8 cellular contexts compared by ENCODE assay signal in the genomic region with DNA sequence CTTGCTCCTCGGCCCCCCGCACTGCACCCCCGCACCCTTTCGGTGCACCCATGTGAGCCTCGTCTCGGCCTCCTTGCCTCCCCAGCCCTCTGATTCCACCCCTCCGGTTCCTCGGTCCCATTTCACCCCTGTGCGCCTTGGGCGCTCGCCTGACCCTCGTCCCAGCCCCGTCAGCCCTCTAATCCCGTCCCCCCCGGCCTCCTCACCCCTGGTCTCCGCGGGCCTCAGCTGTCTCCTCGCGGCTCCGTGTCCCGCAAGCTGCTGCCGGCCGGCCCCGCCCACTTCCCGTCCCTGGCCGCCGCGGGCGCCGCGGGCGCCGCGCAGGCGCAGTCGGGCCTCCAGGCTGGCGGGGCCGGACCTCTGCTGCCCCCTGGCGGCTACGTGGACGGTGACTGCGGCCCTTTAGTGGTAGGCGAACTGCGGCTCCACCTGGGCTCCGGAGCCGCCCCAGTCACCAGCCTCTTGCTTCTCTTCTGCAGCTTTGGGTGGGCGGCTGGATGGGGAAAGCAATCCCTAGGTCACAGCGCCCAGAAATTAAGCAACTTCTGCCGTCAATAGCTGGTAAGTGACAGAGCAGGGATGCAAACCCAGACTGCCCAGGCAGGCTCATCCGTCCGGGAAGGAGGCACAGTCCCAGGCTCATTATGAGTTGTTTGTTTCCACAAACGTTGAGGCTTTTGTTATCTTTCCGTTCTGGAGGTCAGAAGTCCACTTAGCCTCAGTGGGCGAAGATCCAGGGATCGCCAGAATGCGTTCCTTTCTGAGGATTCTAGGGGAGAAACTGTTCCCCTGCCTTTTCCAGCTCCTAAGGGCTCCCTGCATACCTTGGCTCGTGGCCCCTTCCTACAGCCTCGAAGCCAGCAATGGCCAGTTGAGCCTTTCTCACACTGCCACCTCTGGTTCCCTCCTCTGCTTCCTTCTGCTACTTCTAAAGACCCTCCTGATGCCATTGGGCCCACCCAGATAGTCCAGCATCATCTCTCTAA. TPM values are rescaled to one million over a fixed set of nuclear protein-coding genes. Genes with fewer than 3 reads are reported as not detected.
A peak's percentile ranks its signal among the peaks of the same experiment; 100 is the strongest.
DNase-seq lines count a peak whose midpoint lies in the region; ATAC-seq and TF ChIP-seq lines count a peak whose summit lies in the region.

A gene with protein sequence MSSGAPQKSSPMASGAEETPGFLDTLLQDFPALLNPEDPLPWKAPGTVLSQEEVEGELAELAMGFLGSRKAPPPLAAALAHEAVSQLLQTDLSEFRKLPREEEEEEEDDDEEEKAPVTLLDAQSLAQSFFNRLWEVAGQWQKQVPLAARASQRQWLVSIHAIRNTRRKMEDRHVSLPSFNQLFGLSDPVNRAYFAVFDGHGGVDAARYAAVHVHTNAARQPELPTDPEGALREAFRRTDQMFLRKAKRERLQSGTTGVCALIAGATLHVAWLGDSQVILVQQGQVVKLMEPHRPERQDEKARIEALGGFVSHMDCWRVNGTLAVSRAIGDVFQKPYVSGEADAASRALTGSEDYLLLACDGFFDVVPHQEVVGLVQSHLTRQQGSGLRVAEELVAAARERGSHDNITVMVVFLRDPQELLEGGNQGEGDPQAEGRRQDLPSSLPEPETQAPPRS (minus strand): TSS at position 263 of the 986 bp plus-strand sequence. CDS start 6,800 bp downstream, outside the sequence.

- H3K27me3 ChIP-seq in HL-60 (ENCODE audit: insufficient read depth, poor library complexity, severe bottlenecking), result no peaks in the 10 kb centered on the region

- no peaks in the 10 kb centered on the region for H4K20me1 ChIP-seq in OCI-LY7 (ENCODE audit: insufficient read depth, low read length)

- H3K4me1 ChIP-seq in OCI-LY7 (ENCODE audit: insufficient read depth, low read length, poor library complexity, severe bottlenecking) (peaks cover 6% of the 10 kb centered on the region), mucosa of descending colon (ENCODE audit: low read depth) (peaks cover 8% of the 10 kb centered on the region)

- H2AFZ ChIP-seq in OCI-LY7 (ENCODE audit: low read length), result peak within 1 kb of the TSS; percentile 40

- H3K9me3 ChIP-seq in OCI-LY7 (ENCODE audit: low read length), result no peaks in the 10 kb centered on the region
- no peaks in the 10 kb centered on the region for H3K9me3 ChIP-seq in mucosa of descending colon

- DNase-seq in AG09319 (ENCODE audit: extremely low read depth, low read depth), result no peak
- DNase-seq in HL-60 (ENCODE audit: low read depth in 1 of 2, low spot score in 1 of 2), result peak; percentile 59 to 77
- DNase-seq in OCI-LY7 (ENCODE audit: low spot score), result peak; percentile 89
- DNase-seq in activated T-cell treated with anti-CD3 and anti-CD28 coated beads for 24 hours (ENCODE audit: low read depth), result peak; percentile 87
- peak; percentile 64 for DNase-seq in epithelial cell of esophagus (ENCODE audit: low read depth)
- peak; percentile 89 to 94 (median 91) for DNase-seq in mucosa of descending colon
- peak; percentile 83 to 85 for DNase-seq in stimulated activated CD8-positive, alpha-beta memory T cell treated with anti-CD3 and anti-CD28 coated beads, Interleukin-2, amount 100 ng/mL, for 48 hours (ENCODE audit: low read depth in 2 of 2)

- BruUV-seq in OCI-LY7 (replicated peaks; lab: Mats Ljungman, UMichigan), result no TSS peak

- TF ChIP-seq CTCF in AG09319 (IDR thresholded peaks at IDR 0.05; ENCODE audit: low read depth, low read length), result peak; percentile 61
- TF ChIP-seq CTCF in HL-60 (IDR thresholded peaks at IDR 0.05; ENCODE audit: insufficient read depth, low read length), result peak; percentile 37
- peak; percentile 90 for TF ChIP-seq CTCF in OCI-LY7 (conservative IDR thresholded peaks at IDR 0.05; ENCODE audit: low read length)
- TF ChIP-seq CTCF in epithelial cell of esophagus (IDR thresholded peaks at IDR 0.05; ENCODE audit: insufficient read depth, low read depth, low read length, missing control alignments), result peak; percentile 60
- TF ChIP-seq CTCF in mucosa of descending colon (IDR thresholded peaks at IDR 0.05), result peak; percentile 88

- ATAC-seq in mucosa of descending colon, result peak; percentile 98

- peak within 1 kb of the TSS; percentile 75 for H3K27ac ChIP-seq in HL-60 (replicated peaks)
- no peak within 1 kb of the TSS for H3K27ac ChIP-seq in OCI-LY7 (ENCODE audit: low read depth, low read length, poor library complexity, severe bottlenecking)

- in situ Hi-C loops in GM18951 (cut with MboI; ENCODE audit: low sequenced_read_pairs, unreplicated experiment), result no loop called here

- H3K4me2 ChIP-seq in OCI-LY7 (ENCODE audit: low read length), result peak within 1 kb of the TSS; percentile 91

- no peaks in the 10 kb centered on the region for H3K9me2 ChIP-seq in OCI-LY7 (ENCODE audit: insufficient read depth, low read length)

- CTCF ChIA-PET in OCI-LY7 (lab: Charles Lee; ENCODE audit: unreplicated experiment), result no interaction called here

- intact Hi-C loops in OCI-LY7 (cut with micrococcal nuclease; ENCODE audit: unreplicated experiment) (loop anchor here (2.0 kb wide), 2 partner anchors 14 to 240 kb away; no protein-coding TSS in a partner anchor), mucosa of descending colon (cut with DNase I, micrococcal nuclease) (loop anchor here in 1 of 2 donors (5.0 kb wide), 1 partner anchor 241 kb away; no protein-coding TSS in a partner anchor)

- H3K4me3 ChIP-seq in HL-60 (replicated peaks; ENCODE audit: insufficient read depth, low read length), result peak within 1 kb of the TSS; percentile 89
- H3K4me3 ChIP-seq in OCI-LY7 (ENCODE audit: low read depth, low read length, poor library complexity, severe bottlenecking), result peak within 1 kb of the TSS; percentile 74
- H3K4me3 ChIP-seq in epithelial cell of esophagus (ENCODE audit: low read length), result peak within 1 kb of the TSS; percentile 68
- H3K4me3 ChIP-seq in mucosa of descending colon, result peak within 1 kb of the TSS; percentile 19

- POLR2A ChIA-PET in OCI-LY7 (lab: Charles Lee), result interaction anchor here (0.8 kb wide), 1 partner anchor 26 kb away, joined by 3 read pairs; no protein-coding TSS in a partner anchor

- H3K36me3 ChIP-seq in OCI-LY7 (ENCODE audit: insufficient read depth, low read length) (no peaks in the 10 kb centered on the region), mucosa of descending colon (ENCODE audit: low read depth) (no peaks in the 10 kb centered on the region)

- TF ChIP-seq POLR2A in GM18951 (IDR thresholded peaks at IDR 0.05; ENCODE audit: extremely low read depth, insufficient read depth, insufficient read length), result peak; percentile 61

- H3K79me2 ChIP-seq in OCI-LY7 (ENCODE audit: insufficient read depth, low read depth, low read length), result no peaks in the 10 kb centered on the region

RNA-seq across cellular contexts. Expression of the gene that starts here (rescaled TPM):
- 21.7 and 35.4 TPM in 2 replicates for total RNA-seq in OCI-LY7 (2014; rRNA removed; shearing (Covaris generic))
- total RNA-seq in OCI-LY7 (2022), result 27.2 and 29.7 TPM in 2 replicates
- total RNA-seq in mucosa of descending colon, result 10 to 100 TPM; 10.5 to 27.5 (median 14.8) TPM

Comparison
In these comparisons a context has a peak if more than half of its experiments do, and no peak if none do; other contexts are left out.
1. CTCF ChIP-seq: peak in every context shown above with its lines; median percentile 90 in OCI-LY7; 88 in mucosa of descending colon; 61 in AG09319; 60 in epithelial cell of esophagus; 37 in HL-60.
2. H3K4me3 ChIP-seq: peak in every context shown above with its lines; median percentile 89 in HL-60; 74 in OCI-LY7; 68 in epithelial cell of esophagus; 19 in mucosa of descending colon.